In genomic region chr3:86711634-86712033, GRCh38 we compare ENCODE assay signal across 4 cellular contexts.
"Had no signal": no experiment of that assay in that cellular context is flagged by ENCODE, and none has a peak within 500 bp of the region (broad histone marks: within the 10 kb centered on the region; RNA-seq: fewer than 3 reads in every experiment).

No MANE protein-coding gene starts in this region.

- H3K4me2 ChIP-seq: GM23338 had no signal

- H2AFZ ChIP-seq: GM23338 had no signal

- H3K4me3 ChIP-seq: GM23338 had no signal

- ATAC-seq: GM23338 had no signal

- DNase-seq: H9, HCEC 1CT, IMR-90 had no signal
